Comparison of ENCODE assay signal across 8 cellular contexts in genomic region chr15:34514251-34514760, GRCh38.
DNase-seq lines count a peak whose midpoint lies in the region; ATAC-seq, FAIRE-seq and TF ChIP-seq lines count a peak whose summit lies in the region.

No MANE protein-coding gene starts in this region.

- H3K4me2 ChIP-seq in OCI-LY3 (ENCODE audit: low read length), result peak overlapping the region; percentile 83

- H3K27me3 Mint-ChIP-seq in stimulated activated naive CD8-positive, alpha-beta T cell treated with anti-CD3 and anti-CD28 coated beads, Interleukin-15, Interleukin-2, amounts not matched to agents 100 ng/mL and 50 ng/mL, for 24 hours, result peaks cover 60% of the 10 kb centered on the region

- peak overlapping the region; percentile 21 for H3K27ac Mint-ChIP-seq in stimulated activated naive CD8-positive, alpha-beta T cell treated with anti-CD3 and anti-CD28 coated beads, Interleukin-15, Interleukin-2, amounts not matched to agents 100 ng/mL and 50 ng/mL, for 24 hours

- no peaks in the 10 kb centered on the region for H3K36me3 Mint-ChIP-seq in stimulated activated naive CD8-positive, alpha-beta T cell treated with anti-CD3 and anti-CD28 coated beads, Interleukin-15, Interleukin-2, amounts not matched to agents 100 ng/mL and 50 ng/mL, for 24 hours (ENCODE audit: low read depth)

- H3K4me3 ChIP-seq in OCI-LY3 (ENCODE audit: low read length), result peak overlapping the region; percentile 92

- peak; percentile 62 for ATAC-seq in GM21528 (IDR thresholded peaks at IDR 0.05; ENCODE audit: low FRiP score, unreplicated experiment)
- peak; percentile 66 for ATAC-seq in left lobe of liver
- ATAC-seq in HG03378 (IDR thresholded peaks at IDR 0.05; ENCODE audit: unreplicated experiment), result no peak

- H3K9ac ChIP-seq in OCI-LY3 (ENCODE audit: low read length), result peak overlapping the region; percentile 67

- no peaks in the 10 kb centered on the region for H3K27me3 ChIP-seq in OCI-LY3 (ENCODE audit: low read depth, low read length)

- H3K4me3 Mint-ChIP-seq in stimulated activated naive CD8-positive, alpha-beta T cell treated with anti-CD3 and anti-CD28 coated beads, Interleukin-15, Interleukin-2, amounts not matched to agents 100 ng/mL and 50 ng/mL, for 24 hours, result peak overlapping the region; percentile 83

- H3K79me2 ChIP-seq in OCI-LY3 (ENCODE audit: low read length), result peaks cover 12% of the 10 kb centered on the region

- no peak for FAIRE-seq in D721Med (lab: Jason Lieb, UNC)

- TF ChIP-seq CTCF in D721Med (IDR thresholded peaks at IDR 0.05; ENCODE audit: insufficient read depth, missing control alignments) (no peak), OCI-LY3 (IDR thresholded peaks at IDR 0.05; ENCODE audit: low read depth, low read length) (0 out of 2 replicates have a peak, but pooled peaks have one; percentile 2)

- DNase-seq in D721Med (ENCODE audit: insufficient read length, low spot score) (peak; percentile 39), cerebellum (ENCODE audit: low spot score) (peak; percentile 25), left lobe of liver (ENCODE audit: low spot score) (no peak), hippocampal formation (lab: John Stamatoyannopoulos, UW) (no peak)

- peak overlapping the region; percentile 85 for H2AFZ ChIP-seq in OCI-LY3 (ENCODE audit: low read depth, low read length)

- H3K9me3 Mint-ChIP-seq in stimulated activated naive CD8-positive, alpha-beta T cell treated with anti-CD3 and anti-CD28 coated beads, Interleukin-15, Interleukin-2, amounts not matched to agents 100 ng/mL and 50 ng/mL, for 24 hours, result no peaks in the 10 kb centered on the region

- no peaks in the 10 kb centered on the region for H3K36me3 ChIP-seq in OCI-LY3 (replicated peaks; ENCODE audit: low read depth, low read length)

- H3K9me3 ChIP-seq in OCI-LY3 (ENCODE audit: insufficient read depth, low read length), result no peaks in the 10 kb centered on the region

- H3K27ac ChIP-seq in OCI-LY3 (ENCODE audit: low read length), result 0 out of 2 replicates have a peak overlapping the region, but pooled peaks have one; percentile 14

- peaks cover 27% of the 10 kb centered on the region for H3K4me1 ChIP-seq in OCI-LY3 (ENCODE audit: low read length)

- no peaks in the 10 kb centered on the region for H4K20me1 ChIP-seq in OCI-LY3 (ENCODE audit: insufficient read depth, low read length)

- H3K4me1 Mint-ChIP-seq in stimulated activated naive CD8-positive, alpha-beta T cell treated with anti-CD3 and anti-CD28 coated beads, Interleukin-15, Interleukin-2, amounts not matched to agents 100 ng/mL and 50 ng/mL, for 24 hours (ENCODE audit: low read depth), result peaks cover 29% of the 10 kb centered on the region

Comparison
In these comparisons a context has a peak if more than half of its experiments do, and no peak if none do; other contexts are left out.
1. DNase-seq: peak in D721Med (single experiment) and cerebellum (single experiment); none in left lobe of liver (single experiment) and hippocampal formation (0 of 2).